6 cellular contexts compared by ENCODE assay signal in genomic region chr10:47186941-47187340, GRCh38.
"Had no signal": no experiment of that assay in that cellular context is flagged by ENCODE, and none has a peak within 500 bp of the region (broad histone marks: within the 10 kb centered on the region; RNA-seq: fewer than 3 reads in every experiment).

No MANE protein-coding gene starts in this region.

- ATAC-seq: GM23338, K562 had no signal

- H3K27ac Mint-ChIP-seq: GM23338, H9 had no signal

- DNase-seq: H9, HCEC 1CT, IMR-90, KG1 had no signal

- H3K4me3 ChIP-seq: GM23338, K562 had no signal

- H3K4me3 Mint-ChIP-seq: GM23338, H9 had no signal
